In genomic region chr3:14403636-14404395, GRCh38 we compare ENCODE assay signal across 8 cellular contexts. TPM values are rescaled to one million over a fixed set of nuclear protein-coding genes. Genes with fewer than 3 reads are reported as not detected.
DNase-seq lines count a peak whose midpoint lies in the region; ATAC-seq and TF ChIP-seq lines count a peak whose summit lies in the region.

No MANE protein-coding gene starts in this region.

- peaks cover 41% of the 10 kb centered on the region for H3K4me1 ChIP-seq in stomach smooth muscle (ENCODE audit: control insufficient read depth, insufficient read depth, low read length)

- peak overlapping the region; percentile 64 for H3K9ac ChIP-seq in stomach smooth muscle (ENCODE audit: low read length in 2 of 2)

- intact Hi-C loops in left colon (cut with DNase I, micrococcal nuclease): no loop called here

- no peaks in the 10 kb centered on the region for H3K9me3 ChIP-seq in stomach smooth muscle (ENCODE audit: control insufficient read depth in 2 of 2, low read length in 2 of 2)

- no peaks in the 10 kb centered on the region for H3K27me3 ChIP-seq in stomach smooth muscle (ENCODE audit: control insufficient read depth in 1 of 2, insufficient read depth in 2 of 2, low read length in 2 of 2)

- DNase-seq in DMS53 (lab: John Stamatoyannopoulos, UW) (peak; percentile 17), DMS53 treated with DMSO at 0.1 percent for 48 hours (lab: John Stamatoyannopoulos, UW; ENCODE audit: unreplicated experiment) (no peak), MV-4-11 (lab: John Stamatoyannopoulos, UW) (peak; percentile 49), astrocyte of the spinal cord (ENCODE audit: low read depth, low spot score) (no peak), left colon (peak; percentile 42 to 45), COR-L47 (lab: John Stamatoyannopoulos, UW) (no peak)
- no peak for DNase-seq in effector CD4-positive, alpha-beta T cell

- in situ Hi-C loops in astrocyte of the spinal cord (cut with HindIII; ENCODE audit: low sequenced_read_pairs): no loop called here

- no peaks in the 10 kb centered on the region for H3K36me3 ChIP-seq in stomach smooth muscle (ENCODE audit: control insufficient read depth in 2 of 2, insufficient read depth in 2 of 2, low read length in 2 of 2)

- TF ChIP-seq CTCF in astrocyte of the spinal cord (IDR thresholded peaks at IDR 0.05; ENCODE audit: low read depth, low read length): no peak

- H3K27ac ChIP-seq in stomach smooth muscle (ENCODE audit: low read length): peak overlapping the region; percentile 11

- ATAC-seq in left colon: no peak

- H3K4me3 ChIP-seq in astrocyte of the spinal cord (ENCODE audit: low read depth, low read length) (peak overlapping the region; percentile 59), stomach smooth muscle (ENCODE audit: low read length in 2 of 2) (peak overlapping the region; percentile 82 to 85)

RNA-seq across cellular contexts. Expression of gene SLC6A6, which starts 1.4 kb away (rescaled TPM):
- total RNA-seq in left colon: 1 to 10 TPM; 6.7 to 8.3 TPM

Comparison
In these comparisons a context has a peak if more than half of its experiments do, and no peak if none do; other contexts are left out.
1. DNase-seq: peak in DMS53 (single experiment), MV-4-11 (single experiment) and left colon (2 of 2); none in DMS53 treated with DMSO at 0.1 percent for 48 hours (single experiment), astrocyte of the spinal cord (single experiment), effector CD4-positive, alpha-beta T cell (single experiment) and COR-L47 (single experiment).